Comparison of ENCODE assay signal across 13 cellular contexts in the genomic region with DNA sequence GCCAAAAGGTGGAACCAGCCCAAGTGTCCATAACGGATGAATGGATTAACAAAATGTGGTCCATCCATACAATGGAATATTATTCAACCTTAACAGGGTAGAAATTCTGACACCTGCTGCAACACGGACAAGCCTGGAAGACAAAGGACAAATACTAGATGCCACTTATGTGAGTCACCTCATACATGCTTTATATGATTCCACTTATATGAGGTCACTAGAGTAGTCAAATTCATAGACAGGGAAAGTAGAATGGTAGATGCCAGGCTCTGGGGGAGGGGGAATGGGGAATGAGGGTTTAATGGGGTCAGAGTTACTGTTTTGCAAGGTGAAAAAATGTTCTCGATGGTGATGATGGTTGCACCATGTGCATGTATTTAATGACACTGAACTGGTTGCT. TPM values are rescaled to one million over a fixed set of nuclear protein-coding genes. Genes with fewer than 3 reads are reported as not detected.
DNase-seq lines count a peak whose midpoint lies in the region; ATAC-seq, FAIRE-seq and TF ChIP-seq lines count a peak whose summit lies in the region.
"Had no signal": no experiment of that assay in that cellular context is flagged by ENCODE, and none has a peak within 500 bp of the region (broad histone marks: within the 10 kb centered on the region; RNA-seq: fewer than 3 reads in every experiment).

No MANE protein-coding gene starts in this region.

- peak; percentile 32 for DNase-seq in SIG-M5 treated with dmso at 0.1 percent for 504 hours (lab: John Stamatoyannopoulos, UW; ENCODE audit: unreplicated experiment)
- DNase-seq in SIG-M5 (lab: John Stamatoyannopoulos, UW): no peak
- peak; percentile 60 for DNase-seq in RKO (ENCODE audit: low spot score)
- peak; percentile 45 for DNase-seq in small intestine
- no peak for DNase-seq in NK-92 (lab: John Stamatoyannopoulos, UW; ENCODE audit: unreplicated experiment)
- DNase-seq in natural killer cell treated with Interleukin-12 subunit alpha and Interleukin-12 subunit beta and Interleukin-15 and Interleukin-18, amount 100 ng/mL, for 72 hours (ENCODE audit: low spot score): no peak
- no peak for DNase-seq in GM12892 (ENCODE audit: insufficient read length)
- DNase-seq: activated CD4-positive, alpha-beta T cell treated with anti-CD3 and anti-CD28 coated beads for 1 hour; stimulated activated naive CD8-positive, alpha-beta T cell treated with anti-CD3 and anti-CD28 coated beads, Interleukin-15, Interleukin-2, amounts not matched to agents 100 U/mL and 50 U/mL, for 24 hours had no signal

- no peak for TF ChIP-seq POLR2A in GM12892 (IDR thresholded peaks at IDR 0.05; ENCODE audit: low read depth, low read length)

- H3K9me3 Mint-ChIP-seq in natural killer cell treated with Interleukin-12 subunit alpha and Interleukin-12 subunit beta and Interleukin-15 and Interleukin-18, amount 100 ng/mL, for 72 hours: no peaks in the 10 kb centered on the region
- H3K9me3 Mint-ChIP-seq: dendritic cell treated with granulocyte-macrophage colony-stimulating factor and Interleukin-4, amounts not matched to agents 40 ng/mL and 50 ng/mL, for 4 days had no signal

- no peaks in the 10 kb centered on the region for H3K4me1 ChIP-seq in small intestine (ENCODE audit: control insufficient read depth in 2 of 2, insufficient read depth in 1 of 2, low read depth in 1 of 2, low read length in 1 of 2)

- H3K4me1 Mint-ChIP-seq in natural killer cell treated with Interleukin-12 subunit alpha and Interleukin-12 subunit beta and Interleukin-15 and Interleukin-18, amount 100 ng/mL, for 72 hours (ENCODE audit: low read depth in 2 of 2): no peaks in the 10 kb centered on the region
- H3K4me1 Mint-ChIP-seq: B cell had no signal

- WGBS in small intestine, 3 donors: 60 to 79% (median 70%) methylated on average over 3 of the region's 3 CpGs

- no peaks in the 10 kb centered on the region for H3K9me3 ChIP-seq in small intestine (ENCODE audit: control insufficient read depth, low read depth)

- no peaks in the 10 kb centered on the region for H3K27me3 Mint-ChIP-seq in natural killer cell treated with Interleukin-12 subunit alpha and Interleukin-12 subunit beta and Interleukin-15 and Interleukin-18, amount 100 ng/mL, for 72 hours
- H3K27me3 Mint-ChIP-seq: B cell; dendritic cell treated with granulocyte-macrophage colony-stimulating factor and Interleukin-4, amounts not matched to agents 40 ng/mL and 50 ng/mL, for 4 days had no signal

- no peak for FAIRE-seq in small intestine (lab: Jason Lieb, UNC)
- FAIRE-seq in GM12892 (lab: Jason Lieb, UNC): no peak

- no peaks in the 10 kb centered on the region for H3K27me3 ChIP-seq in small intestine (ENCODE audit: control insufficient read depth in 2 of 2, insufficient read depth in 2 of 2, low read length in 2 of 2)

- H3K27ac Mint-ChIP-seq in natural killer cell treated with Interleukin-12 subunit alpha and Interleukin-12 subunit beta and Interleukin-15 and Interleukin-18, amount 100 ng/mL, for 72 hours: no peak overlapping the region
- H3K27ac Mint-ChIP-seq: B cell; dendritic cell treated with granulocyte-macrophage colony-stimulating factor and Interleukin-4, amounts not matched to agents 40 ng/mL and 50 ng/mL, for 4 days had no signal

- H3K4me3 ChIP-seq in small intestine (ENCODE audit: low read depth in 1 of 2, low read length in 2 of 2): no peak overlapping the region

- H3K36me3 Mint-ChIP-seq in natural killer cell treated with Interleukin-12 subunit alpha and Interleukin-12 subunit beta and Interleukin-15 and Interleukin-18, amount 100 ng/mL, for 72 hours: no peaks in the 10 kb centered on the region

- ATAC-seq in esophagus mucosa: peak; percentile 93
- no peak for ATAC-seq in natural killer cell treated with Interleukin-12 subunit alpha and Interleukin-12 subunit beta and Interleukin-15 and Interleukin-18, amount 100 ng/mL, for 72 hours
- ATAC-seq: stimulated activated naive CD8-positive, alpha-beta T cell treated with anti-CD3 and anti-CD28 coated beads, Interleukin-15, Interleukin-2, amounts not matched to agents 100 U/mL and 50 U/mL, for 24 hours had no signal

- H3K36me3 ChIP-seq in small intestine (ENCODE audit: control insufficient read depth in 2 of 2, insufficient read depth in 2 of 2, low read length in 2 of 2): no peaks in the 10 kb centered on the region

- H3K4me3 Mint-ChIP-seq in natural killer cell treated with Interleukin-12 subunit alpha and Interleukin-12 subunit beta and Interleukin-15 and Interleukin-18, amount 100 ng/mL, for 72 hours: no peak overlapping the region
- H3K4me3 Mint-ChIP-seq: B cell; dendritic cell treated with granulocyte-macrophage colony-stimulating factor and Interleukin-4, amounts not matched to agents 40 ng/mL and 50 ng/mL, for 4 days had no signal

- no peak overlapping the region for H3K27ac ChIP-seq in small intestine (ENCODE audit: low read depth in 1 of 2, low read length in 1 of 2)
- H3K27ac ChIP-seq: KMS-11 had no signal

RNA-seq across cellular contexts. Expression of a gene that starts 34.0 kb away (rescaled TPM):
- total RNA-seq in esophagus mucosa: 7.9 TPM
- polyA plus RNA-seq in small intestine: 10 to 100 TPM; 21.3 to 24.6 (median 24.2) TPM
- 1 to 10 TPM in 1 of 2 donors, under 1 TPM in 1; 0.64 to 5.4 TPM for total RNA-seq in natural killer cell treated with Interleukin-12 subunit alpha and Interleukin-12 subunit beta and Interleukin-15 and Interleukin-18, amount 100 ng/mL, for 72 hours
- polyA plus RNA-seq in GM12892 (2012; ENCODE audit: missing spikeins): 9.3 TPM

RNA-seq across cellular contexts. Expression of a gene that starts 42.3 kb away (rescaled TPM):
- 20.0 TPM for total RNA-seq in esophagus mucosa
- polyA plus RNA-seq in small intestine: 1 to 10 TPM; 4.9 to 7.6 (median 6.6) TPM
- 10 to 100 TPM in 1 of 2 donors, 1 to 10 TPM in 1; 9.2 to 12.7 TPM for total RNA-seq in natural killer cell treated with Interleukin-12 subunit alpha and Interleukin-12 subunit beta and Interleukin-15 and Interleukin-18, amount 100 ng/mL, for 72 hours
- polyA plus RNA-seq in GM12892 (2012; ENCODE audit: missing spikeins): 13.6 TPM

Comparison
In these comparisons a context has a peak if more than half of its experiments do, and no peak if none do; other contexts are left out.
1. DNase-seq: peak in SIG-M5 treated with dmso at 0.1 percent for 504 hours (single experiment), RKO (single experiment) and small intestine (single experiment); none in SIG-M5 (single experiment), NK-92 (single experiment), natural killer cell treated with Interleukin-12 subunit alpha and Interleukin-12 subunit beta and Interleukin-15 and Interleukin-18, amount 100 ng/mL, for 72 hours (single experiment) and GM12892 (single experiment).